23 cellular contexts compared by ENCODE assay signal in the genomic region with DNA sequence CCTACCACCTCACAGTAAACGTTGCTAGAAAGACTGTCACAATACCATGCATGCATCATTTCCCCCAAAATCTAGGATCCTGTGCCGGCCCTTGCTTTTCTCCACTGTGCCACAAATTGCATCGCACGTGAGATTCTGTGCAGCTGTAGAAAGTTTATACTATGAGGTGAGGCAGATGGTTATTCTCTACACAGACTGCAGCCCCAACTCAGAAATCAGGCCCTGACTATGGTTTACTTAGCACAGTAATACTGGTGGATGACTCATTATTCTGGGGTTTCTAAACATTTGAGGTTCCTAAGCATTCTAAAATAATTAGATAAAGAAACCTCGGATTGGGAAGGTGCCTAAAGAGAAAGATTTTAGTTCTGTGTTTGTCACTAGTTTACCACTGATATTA.
A peak's percentile ranks its signal among the peaks of the same experiment; 100 is the strongest.
DNase-seq lines count a peak whose midpoint lies in the region; ATAC-seq, FAIRE-seq and TF ChIP-seq lines count a peak whose summit lies in the region.
"Had no signal": no experiment of that assay in that cellular context is flagged by ENCODE, and none has a peak within 500 bp of the region (broad histone marks: within the 10 kb centered on the region; RNA-seq: fewer than 3 reads in every experiment).

No MANE protein-coding gene starts in this region.

- DNase-seq in Daoy (ENCODE audit: low read depth) (peak; percentile 56), IMR-90 (peak; percentile 16), bronchial epithelial cell (ENCODE audit: low read depth) (peak; percentile 82), keratinocyte (ENCODE audit: low read depth, low spot score) (no peak), GM20000 (ENCODE audit: low spot score) (no peak), left lung (no peak), SHP77 treated with DMSO at 0.1 percent for 48 hours (lab: John Stamatoyannopoulos, UW) (no peak)
- DNase-seq in effector CD8-positive, alpha-beta T cell (lab: John Stamatoyannopoulos, UW), result no peak
- DNase-seq: activated CD4-positive, alpha-beta T cell treated with anti-CD3 and anti-CD28 coated beads, Interleukin-2, amount 50 U/mL, for 4 hours; activated naive CD4-positive, alpha-beta T cell treated with anti-CD3 and anti-CD28 coated beads, Interleukin-2, amount 50 U/mL, for 16 hours; CD4-positive, CD25-positive, alpha-beta regulatory T cell; GDM1; H7; islet precursor cell; Kasumi-1; NCI-H187 treated with DMSO at 0.1 percent for 48 hours; NCI-H2227 treated with DMSO at 0.1 percent for 48 hours; stimulated activated CD4-positive, alpha-beta T cell treated with anti-CD3 and anti-CD28 coated beads, Interleukin-15, amount 100 ng/mL, for 24 hours; stimulated activated naive CD8-positive, alpha-beta T cell treated with anti-CD3 and anti-CD28 coated beads, Interleukin-15, Interleukin-2, amounts not matched to agents 100 U/mL and 50 U/mL, for 24 hours; thyroid gland had no signal

- no peak overlapping the region for H4K91ac ChIP-seq in IMR-90 (ENCODE audit: insufficient read depth, low read depth, low read length)

- H3K14ac ChIP-seq in IMR-90 (replicated peaks; ENCODE audit: low read depth, low read length), result no peak overlapping the region

- no peak overlapping the region for H4K8ac ChIP-seq in IMR-90 (ENCODE audit: low read depth in 2 of 2, low read length in 2 of 2)

- ATAC-seq in IMR-90 (ENCODE audit: low read depth) (no peak; the same call in 1 of the 2 replicates), left lung (no peak)
- ATAC-seq: SK-N-SH treated with all-trans-retinoic acid at 6 μM for 48 hours; stimulated activated naive CD8-positive, alpha-beta T cell treated with anti-CD3 and anti-CD28 coated beads, Interleukin-15, Interleukin-2, amounts not matched to agents 100 U/mL and 50 U/mL, for 24 hours; WTC11 had no signal

- H2BK120ac ChIP-seq in IMR-90 (ENCODE audit: low read depth, low read length), result no peak overlapping the region

- FAIRE-seq in bronchial epithelial cell (lab: Jason Lieb, UNC) (no peak), keratinocyte (lab: Jason Lieb, UNC) (no peak)

- TF ChIP-seq CTCF in IMR-90 (conservative IDR thresholded peaks at IDR 0.05; ENCODE audit: low read depth, low read length), result no peak
- no peak for TF ChIP-seq CTCF in bronchial epithelial cell (IDR thresholded peaks at IDR 0.05; ENCODE audit: insufficient read depth, low read length, severe bottlenecking)
- no peak for TF ChIP-seq CTCF in keratinocyte (optimal IDR thresholded peaks at IDR 0.05 in 1 of 3, IDR thresholded peaks at IDR 0.05 in 1 of 3, conservative IDR thresholded peaks at IDR 0.05 in 1 of 3; ENCODE audit: extremely low read depth in 1 of 3, insufficient read depth in 2 of 3, low read length in 3 of 3)
- TF ChIP-seq CTCF in GM20000 (IDR thresholded peaks at IDR 0.05; ENCODE audit: extremely low read depth, missing control alignments), result no peak
- no peak for TF ChIP-seq CTCF in left lung (IDR thresholded peaks at IDR 0.05)

- H2BK5ac ChIP-seq in IMR-90 (ENCODE audit: low read depth, low read length, poor library complexity, severe bottlenecking), result no peak overlapping the region

- no peak overlapping the region for H3K23ac ChIP-seq in IMR-90 (ENCODE audit: low read depth, low read length)

- no peak overlapping the region for H2BK20ac ChIP-seq in IMR-90 (ENCODE audit: low read depth, low read length)

- H3K27me3 ChIP-seq in IMR-90 (ENCODE audit: control insufficient read depth, insufficient read depth, low read length) (no peaks in the 10 kb centered on the region), bronchial epithelial cell (ENCODE audit: control insufficient read depth, insufficient read depth, low read length) (peaks cover 7% of the 10 kb centered on the region), keratinocyte (ENCODE audit: control insufficient read depth, extremely low read depth, insufficient read depth, low read length) (no peaks in the 10 kb centered on the region), left lung (no peaks in the 10 kb centered on the region)
- H3K27me3 ChIP-seq: thyroid gland had no signal

- POLR2A ChIA-PET in IMR-90 (lab: Charles Lee; ENCODE audit: unreplicated experiment), result no interaction called here

- H3K18ac ChIP-seq in IMR-90 (ENCODE audit: low read depth, low read length), result no peak overlapping the region

- no peak overlapping the region for H2AK9ac ChIP-seq in IMR-90 (replicated peaks; ENCODE audit: low read depth, low read length, poor library complexity)

- intact Hi-C loops in IMR-90 (cut with micrococcal nuclease), result no loop called here
- intact Hi-C loops in left lung (cut with DNase I), result no loop called here

- H4K20me1 ChIP-seq in IMR-90 (ENCODE audit: insufficient read depth, low read length) (no peaks in the 10 kb centered on the region), keratinocyte (ENCODE audit: control insufficient read depth, extremely low read depth, insufficient read depth, low read length) (no peaks in the 10 kb centered on the region)

- no CpG with 5 or more reads among the region's 5 CpGs for WGBS in IMR-90 (ENCODE audit: extremely low coverage in 2 of 2, insufficient read length in 1 of 2), 2 experiments

- H2AK5ac ChIP-seq in IMR-90 (ENCODE audit: low read depth, low read length), result no peak overlapping the region

- H3K79me1 ChIP-seq in IMR-90 (ENCODE audit: low read depth in 1 of 2, low read length in 2 of 2), result no peaks in the 10 kb centered on the region

- CTCF ChIA-PET in IMR-90 (lab: Yijun Ruan, JAX), result no interaction called here

- no peak overlapping the region for H3K4me3 ChIP-seq in IMR-90 (ENCODE audit: insufficient read depth, low read depth, low read length)
- no peak overlapping the region for H3K4me3 ChIP-seq in bronchial epithelial cell (ENCODE audit: low read depth, low read length)
- H3K4me3 ChIP-seq in keratinocyte (ENCODE audit: control insufficient read depth in 2 of 3, extremely low read depth in 1 of 3, insufficient read depth in 2 of 3, low read depth in 1 of 3, low read length in 3 of 3), result no peak overlapping the region
- H3K4me3 ChIP-seq in left lung, result no peak overlapping the region
- H3K4me3 ChIP-seq: prostate gland, thyroid gland had no signal

- H3K4me1 ChIP-seq in IMR-90 (ENCODE audit: control insufficient read depth, insufficient read depth, low read length), result no peaks in the 10 kb centered on the region
- H3K4me1 ChIP-seq in keratinocyte (ENCODE audit: control insufficient read depth, extremely low read depth, insufficient read depth, low read length), result peaks cover 13% of the 10 kb centered on the region
- no peaks in the 10 kb centered on the region for H3K4me1 ChIP-seq in left lung
- H3K4me1 ChIP-seq: thyroid gland had no signal

- BruUV-seq in IMR-90 (replicated peaks; lab: Mats Ljungman, UMichigan), result no TSS peak

- no peaks in the 10 kb centered on the region for H3K9me1 ChIP-seq in IMR-90 (ENCODE audit: insufficient read depth, low read length)
- H3K9me1 ChIP-seq in keratinocyte (ENCODE audit: control insufficient read depth, extremely low read depth, insufficient read depth, low read length), result no peaks in the 10 kb centered on the region

- no peak overlapping the region for H2BK15ac ChIP-seq in IMR-90 (ENCODE audit: low read depth, low read length)

- H3K9me3 ChIP-seq in IMR-90 (ENCODE audit: control insufficient read depth, insufficient read depth, low read length) (peaks cover 5% of the 10 kb centered on the region; the same call in 1 of the 2 replicates), keratinocyte (ENCODE audit: control insufficient read depth, low read depth, low read length) (no peaks in the 10 kb centered on the region), left lung (peaks cover 0 to 3% of the 10 kb centered on the region in 2 donors)
- H3K9me3 ChIP-seq: prostate gland, thyroid gland had no signal

- H3K79me2 ChIP-seq in keratinocyte (ENCODE audit: control insufficient read depth, insufficient read depth, low read length), result no peaks in the 10 kb centered on the region

- no peak for TF ChIP-seq POLR2A in IMR-90 (IDR thresholded peaks at IDR 0.05; ENCODE audit: low read depth, low read length)

- TF ChIP-seq RAD21 in IMR-90 (IDR thresholded peaks at IDR 0.05; ENCODE audit: low read length), result no peak

- H2AFZ ChIP-seq in IMR-90 (replicated peaks; ENCODE audit: low read length, poor library complexity) (no peak overlapping the region), keratinocyte (ENCODE audit: control insufficient read depth, low read length) (no peak overlapping the region)

- dilution Hi-C loops in IMR-90 (cut with HindIII; ENCODE audit: low sequenced_read_pairs, unreplicated experiment), result no loop called here
- dilution Hi-C loops in keratinocyte (cut with MboI; ENCODE audit: extremely low pct_ligation_motif_present, low sequenced_read_pairs), result no loop called here

- no peak overlapping the region for H3K4me2 ChIP-seq in IMR-90 (ENCODE audit: low read depth, low read length)
- peak overlapping the region; percentile 23 for H3K4me2 ChIP-seq in keratinocyte (ENCODE audit: control insufficient read depth, extremely low read depth, insufficient read depth, low read depth, low read length)

- H3K4ac ChIP-seq in IMR-90 (ENCODE audit: low read depth, low read length), result no peak overlapping the region

- H3K36me3 ChIP-seq in IMR-90 (ENCODE audit: control insufficient read depth, insufficient read depth, low read length) (no peaks in the 10 kb centered on the region), bronchial epithelial cell (ENCODE audit: control insufficient read depth, insufficient read depth, low read length) (no peaks in the 10 kb centered on the region), keratinocyte (ENCODE audit: control insufficient read depth in 2 of 2, extremely low read depth in 1 of 2, insufficient read depth in 2 of 2, low read length in 2 of 2) (no peaks in the 10 kb centered on the region), left lung (no peaks in the 10 kb centered on the region)
- H3K36me3 ChIP-seq: prostate gland, thyroid gland had no signal

- H3K27ac ChIP-seq in IMR-90 (ENCODE audit: insufficient read depth, low read length), result no peak overlapping the region
- no peak overlapping the region for H3K27ac ChIP-seq in keratinocyte (ENCODE audit: control insufficient read depth, insufficient read depth, low read length)
- no peak overlapping the region for H3K27ac ChIP-seq in left lung
- H3K27ac ChIP-seq: prostate gland, thyroid gland had no signal

- no peak overlapping the region for H3K56ac ChIP-seq in IMR-90 (ENCODE audit: extremely low read depth, insufficient read depth, low read length)

- H3K9ac ChIP-seq in IMR-90 (ENCODE audit: low read depth, low read length) (no peak overlapping the region), keratinocyte (ENCODE audit: control insufficient read depth, extremely low read depth, insufficient read depth, low read length) (no peak overlapping the region)

- no peak overlapping the region for H4K5ac ChIP-seq in IMR-90 (ENCODE audit: low read depth, low read length)

- in situ Hi-C loops in IMR-90 (cut with MboI; ENCODE audit: low sequenced_read_pairs), result no loop called here

TF ChIP-seq in IMR-90, 13 proteins besides CTCF, POLR2A, EP300 and RAD21:
- TF ChIP-seq BHLHE40 (IDR thresholded peaks at IDR 0.05; ENCODE audit: low read depth, low read length) (peak; percentile 66), MAFK (IDR thresholded peaks at IDR 0.05; ENCODE audit: low read depth, low read length) (no peak)

Comparison
In these comparisons a context has a peak if more than half of its experiments do, and no peak if none do; other contexts are left out.
1. DNase-seq: peak in Daoy (single experiment), IMR-90 (single experiment) and bronchial epithelial cell (single experiment); none in keratinocyte (single experiment), GM20000 (single experiment), left lung (0 of 2), effector CD8-positive, alpha-beta T cell (single experiment) and SHP77 treated with DMSO at 0.1 percent for 48 hours (single experiment).